25 cellular contexts compared by ENCODE assay signal in genomic region chr5:55584398-55585265, GRCh38.
"Had no signal": no experiment of that assay in that cellular context is flagged by ENCODE, and none has a peak within 500 bp of the region (broad histone marks: within the 10 kb centered on the region; RNA-seq: fewer than 3 reads in every experiment).

No MANE protein-coding gene starts in this region.

- H3K9me3 Mint-ChIP-seq: activated CD4-positive, alpha-beta memory T cell treated with anti-CD3 and anti-CD28 coated beads for 36 hours; activated naive CD4-positive, alpha-beta T cell treated with anti-CD3 and anti-CD28 coated beads, Interleukin-2, amount 50 U/mL, for 72 hours; brain; dendritic cell treated with granulocyte-macrophage colony-stimulating factor and Interleukin-4, amounts not matched to agents 40 ng/mL and 50 ng/mL, for 4 days; effector memory CD8-positive, alpha-beta T cell; nephron progenitor cell; stimulated activated naive CD8-positive, alpha-beta T cell treated with anti-CD3 and anti-CD28 coated beads, Interleukin-15, amount 100 ng/mL, for 72 hours had no signal

- H3K36me3 ChIP-seq: gastrocnemius medialis, left lung, prostate gland had no signal

- H3K36me3 Mint-ChIP-seq: activated CD4-positive, alpha-beta memory T cell treated with anti-CD3 and anti-CD28 coated beads for 36 hours; activated CD8-positive, alpha-beta memory T cell treated with anti-CD3 and anti-CD28 coated beads, Interleukin-2, amount 10 ng/mL, durations not matched to agents 7 days and 5 days; activated naive CD4-positive, alpha-beta T cell treated with anti-CD3 and anti-CD28 coated beads, Interleukin-2, amount 50 U/mL, for 72 hours; brain had no signal

- H3K4me1 ChIP-seq: prostate gland, testis had no signal

- H3K27ac ChIP-seq: epithelial cell of prostate, hepatocyte, left lung, testis, VCaP had no signal

- H3K4me3 ChIP-seq: gastrocnemius medialis, hepatocyte, left lung, prostate gland, testis had no signal

- H3K27me3 ChIP-seq: gastrocnemius medialis, hepatocyte, left lung, testis had no signal

- H3K27ac Mint-ChIP-seq: activated CD4-positive, alpha-beta memory T cell treated with anti-CD3 and anti-CD28 coated beads for 36 hours; activated CD4-positive, alpha-beta T cell treated with anti-CD3 and anti-CD28 coated beads for 36 hours; activated CD8-positive, alpha-beta memory T cell treated with anti-CD3 and anti-CD28 coated beads, Interleukin-2, amount 10 ng/mL, durations not matched to agents 7 days and 5 days; activated naive CD4-positive, alpha-beta T cell treated with anti-CD3 and anti-CD28 coated beads, Interleukin-2, amount 50 U/mL, for 72 hours; brain; dendritic cell treated with granulocyte-macrophage colony-stimulating factor and Interleukin-4, amounts not matched to agents 40 ng/mL and 50 ng/mL, for 4 days; effector memory CD8-positive, alpha-beta T cell; nephron progenitor cell had no signal

- H3K4me2 ChIP-seq: hepatocyte had no signal

- H3K79me2 ChIP-seq: hepatocyte had no signal

- ATAC-seq: activated CD4-positive, alpha-beta T cell treated with anti-CD3 and anti-CD28 coated beads for 36 hours; activated CD8-positive, alpha-beta memory T cell treated with anti-CD3 and anti-CD28 coated beads, Interleukin-2, amount 10 ng/mL, durations not matched to agents 7 days and 5 days; activated naive CD4-positive, alpha-beta T cell treated with anti-CD3 and anti-CD28 coated beads, Interleukin-2, amount 50 U/mL, for 72 hours; effector memory CD8-positive, alpha-beta T cell; left lung; SK-N-SH treated with all-trans-retinoic acid at 6 μM for 48 hours; stimulated activated naive CD8-positive, alpha-beta T cell treated with anti-CD3 and anti-CD28 coated beads, Interleukin-15, amount 100 ng/mL, for 72 hours had no signal

- H2AFZ ChIP-seq: hepatocyte had no signal

- H3K4me3 Mint-ChIP-seq: activated CD4-positive, alpha-beta memory T cell treated with anti-CD3 and anti-CD28 coated beads for 36 hours; activated CD4-positive, alpha-beta T cell treated with anti-CD3 and anti-CD28 coated beads for 36 hours; activated CD8-positive, alpha-beta memory T cell treated with anti-CD3 and anti-CD28 coated beads, Interleukin-2, amount 10 ng/mL, durations not matched to agents 7 days and 5 days; brain; dendritic cell treated with granulocyte-macrophage colony-stimulating factor and Interleukin-4, amounts not matched to agents 40 ng/mL and 50 ng/mL, for 4 days; effector memory CD8-positive, alpha-beta T cell; nephron progenitor cell; stimulated activated naive CD8-positive, alpha-beta T cell treated with anti-CD3 and anti-CD28 coated beads, Interleukin-15, amount 100 ng/mL, for 72 hours had no signal

- H3K4me1 Mint-ChIP-seq: brain, nephron progenitor cell had no signal

- H3K9me3 ChIP-seq: gastrocnemius medialis, prostate gland, testis had no signal

- DNase-seq: activated CD4-positive, alpha-beta memory T cell treated with anti-CD3 and anti-CD28 coated beads for 36 hours; activated CD4-positive, alpha-beta T cell treated with anti-CD3 and anti-CD28 coated beads for 36 hours; activated CD8-positive, alpha-beta memory T cell treated with anti-CD3 and anti-CD28 coated beads, Interleukin-2, amount 10 ng/mL, durations not matched to agents 7 days and 5 days; activated effector memory CD4-positive, alpha-beta T cell treated with anti-CD3 and anti-CD28 coated beads, Interleukin-2, amount 50 U/mL, for 16 hours; activated T-cell treated with anti-CD3 and anti-CD28 coated beads, Interleukin-2, amount 50 U/mL, for 48 hours; amniotic stem cell; cerebellar nuclear complex; effector memory CD8-positive, alpha-beta T cell; gastrocnemius medialis; left lung; mesendoderm; nephron progenitor cell; stimulated activated CD4-positive, alpha-beta T cell treated with anti-CD3 and anti-CD28 coated beads, Interleukin-1b, Interleukin-23, amount 100 ng/mL, for 48 hours; stimulated activated naive CD8-positive, alpha-beta T cell treated with anti-CD3 and anti-CD28 coated beads, Interleukin-15, amount 100 ng/mL, for 72 hours; T-helper 1 cell; T1000; testis had no signal

- H3K27me3 Mint-ChIP-seq: activated CD4-positive, alpha-beta memory T cell treated with anti-CD3 and anti-CD28 coated beads for 36 hours; activated CD4-positive, alpha-beta T cell treated with anti-CD3 and anti-CD28 coated beads for 36 hours; activated CD8-positive, alpha-beta memory T cell treated with anti-CD3 and anti-CD28 coated beads, Interleukin-2, amount 10 ng/mL, durations not matched to agents 7 days and 5 days; dendritic cell treated with granulocyte-macrophage colony-stimulating factor and Interleukin-4, amounts not matched to agents 40 ng/mL and 50 ng/mL, for 4 days; effector memory CD8-positive, alpha-beta T cell; stimulated activated naive CD8-positive, alpha-beta T cell treated with anti-CD3 and anti-CD28 coated beads, Interleukin-15, amount 100 ng/mL, for 72 hours had no signal
